ENCODE assay signal across 19 cellular contexts in the genomic region with DNA sequence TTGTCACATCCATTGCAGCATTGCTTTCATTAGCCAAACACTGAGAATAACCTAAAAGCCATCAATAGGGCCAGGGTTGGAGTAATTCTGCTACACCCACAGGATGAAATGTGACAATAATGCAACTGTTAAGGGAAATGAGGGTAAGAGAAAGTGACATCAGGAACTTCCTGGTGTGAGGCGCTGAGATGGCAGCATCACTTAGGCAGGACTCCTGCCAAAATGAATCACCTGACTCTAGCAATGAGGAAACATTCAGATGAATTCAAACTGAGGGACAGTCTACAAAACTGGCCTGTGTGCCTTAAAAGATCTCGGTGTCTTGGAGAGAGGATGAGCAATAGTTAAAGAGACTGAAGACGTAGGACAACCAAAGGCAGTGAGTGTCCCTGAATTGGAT.
DNase-seq lines count a peak whose midpoint lies in the region; ATAC-seq, FAIRE-seq and TF ChIP-seq lines count a peak whose summit lies in the region.
"Had no signal": no experiment of that assay in that cellular context is flagged by ENCODE, and none has a peak within 500 bp of the region (broad histone marks: within the 10 kb centered on the region; RNA-seq: fewer than 3 reads in every experiment).

No MANE protein-coding gene starts in this region.

- no peak overlapping the region for H3K9ac ChIP-seq in HCT116 (ENCODE audit: low read length)
- H3K9ac ChIP-seq: KMS-11, parathyroid adenoma had no signal

- TF ChIP-seq POLR2A in HCT116 (IDR thresholded peaks at IDR 0.05; ENCODE audit: borderline replicate concordance, extremely low read depth, insufficient read depth, insufficient read length) = no peak

- POLR2A ChIA-PET in HCT116 (lab: Charles Lee) = no interaction called here

- H3K9me2 ChIP-seq in HCT116 (ENCODE audit: insufficient read depth) = no peaks in the 10 kb centered on the region

- H3K79me2 ChIP-seq in HCT116 (ENCODE audit: insufficient read depth, low read length) = no peaks in the 10 kb centered on the region
- H3K79me2 ChIP-seq: parathyroid adenoma had no signal

- H3K36me3 ChIP-seq in HCT116 (ENCODE audit: control insufficient read depth in 1 of 2, insufficient read depth in 2 of 2, low read length in 2 of 2) = no peaks in the 10 kb centered on the region
- no peaks in the 10 kb centered on the region for H3K36me3 ChIP-seq in bronchial epithelial cell (ENCODE audit: control insufficient read depth, insufficient read depth, low read length)
- H3K36me3 ChIP-seq in mucosa of descending colon (ENCODE audit: low read depth) = no peaks in the 10 kb centered on the region
- H3K36me3 ChIP-seq: esophagus muscularis mucosa, left ventricle myocardium inferior had no signal

- H3K9me3 ChIP-seq in HCT116 (ENCODE audit: control insufficient read depth in 1 of 2, insufficient read depth in 1 of 2, low read depth in 1 of 2, low read length in 2 of 2) (no peaks in the 10 kb centered on the region), mucosa of descending colon (no peaks in the 10 kb centered on the region)
- H3K9me3 ChIP-seq: esophagus muscularis mucosa, left ventricle myocardium inferior had no signal

- FAIRE-seq in bronchial epithelial cell (lab: Jason Lieb, UNC) = peak; percentile 84
- FAIRE-seq: astrocyte, D721Med had no signal

- H3K4me1 ChIP-seq in HCT116 (ENCODE audit: control insufficient read depth in 1 of 2, insufficient read depth in 2 of 2, low read length in 2 of 2) (peaks cover 0 to 20% of the 10 kb centered on the region in 2 experiments; a peak in 2 of 4 replicates), mucosa of descending colon (ENCODE audit: low read depth) (no peaks in the 10 kb centered on the region)
- H3K4me1 ChIP-seq: esophagus muscularis mucosa, left ventricle myocardium inferior, parathyroid adenoma had no signal

- TF ChIP-seq CTCF in AG10803 (conservative IDR thresholded peaks at IDR 0.05; ENCODE audit: low read length) = no peak
- no peak for TF ChIP-seq CTCF in HCT116 (IDR thresholded peaks at IDR 0.05 in 2 of 3, conservative IDR thresholded peaks at IDR 0.05 in 1 of 3; ENCODE audit: borderline replicate concordance in 1 of 3, insufficient read depth in 1 of 3, low read depth in 2 of 3, low read length in 2 of 3)
- TF ChIP-seq CTCF in bronchial epithelial cell (IDR thresholded peaks at IDR 0.05; ENCODE audit: insufficient read depth, low read length, severe bottlenecking) = no peak
- no peak for TF ChIP-seq CTCF in mucosa of descending colon (IDR thresholded peaks at IDR 0.05)

- in situ Hi-C loops in KBM-7 (cut with MboI; ENCODE audit: low pct_unique_long_range_greater_than_20kb, low sequenced_read_pairs) = no loop called here

- RAD21 ChIA-PET in HCT116 (lab: Charles Lee; ENCODE audit: low non-redundant PET in 1 of 2, low total read pairs in 2 of 2, uncharacterized antibody in 2 of 2, unreplicated experiment in 2 of 2) = no interaction called here

- H3K4me2 ChIP-seq in HCT116 (ENCODE audit: low read length) = peak overlapping the region; percentile 33
- H3K4me2 ChIP-seq: KMS-11 had no signal

- no peak overlapping the region for H3K27ac ChIP-seq in HCT116 (ENCODE audit: low read depth, low read length)
- H3K27ac ChIP-seq: esophagus muscularis mucosa, KMS-11, left ventricle myocardium inferior, parathyroid adenoma had no signal

- peak overlapping the region; percentile 79 for H2AFZ ChIP-seq in HCT116 (ENCODE audit: low read depth, low read length, poor library complexity, severe bottlenecking)
- H2AFZ ChIP-seq: parathyroid adenoma had no signal

- CTCF ChIA-PET in HCT116 (lab: Charles Lee) = no interaction called here

- H4K20me1 ChIP-seq in HCT116 (ENCODE audit: insufficient read depth) = no peaks in the 10 kb centered on the region

- intact Hi-C loops in HCT116 (cut with micrococcal nuclease) (no loop called here), mucosa of descending colon (cut with DNase I, micrococcal nuclease) (no loop called here)

- no peak; the same call in 1 of the 2 replicates for ATAC-seq in HCT116
- peak; percentile 96 for ATAC-seq in mucosa of descending colon
- no peak for ATAC-seq in GM19328 (IDR thresholded peaks at IDR 0.05; ENCODE audit: unreplicated experiment)
- ATAC-seq: activated CD8-positive, alpha-beta memory T cell treated with anti-CD3 and anti-CD28 coated beads, Interleukin-2, amount 10 ng/mL, durations not matched to agents 7 days and 5 days had no signal

- 0 out of 2 replicates have a peak, but pooled peaks have one; percentile 8 for TF ChIP-seq RAD21 in HCT116 (IDR thresholded peaks at IDR 0.05; ENCODE audit: low read depth)

- DNase-seq in AG10803 (ENCODE audit: low read depth) (peak; percentile 31), HCT116 (ENCODE audit: low read depth, low spot score) (no peak), bronchial epithelial cell (ENCODE audit: low read depth) (peak; percentile 42), mucosa of descending colon (peak in 1 of 3 donors; percentile 72), KBM-7 (no peak), NCI-H226 (no peak), NCI-H510A treated with DMSO at 0.1 percent for 48 hours (lab: John Stamatoyannopoulos, UW) (no peak)
- DNase-seq: activated CD8-positive, alpha-beta memory T cell treated with anti-CD3 and anti-CD28 coated beads, Interleukin-2, amount 10 ng/mL, durations not matched to agents 7 days and 5 days; activated gamma-delta T cell; AML-193; left ventricle myocardium inferior; NCI-H187; stimulated activated CD4-positive, alpha-beta T cell treated with anti-CD3 and anti-CD28 coated beads, Interleukin-12 subunit alpha, Interleukin-12 subunit beta, amount 100 ng/mL, for 4 hours had no signal

- H3K4me3 ChIP-seq in AG10803 (ENCODE audit: low read length) = no peak overlapping the region
- H3K4me3 ChIP-seq in HCT116 (replicated peaks in 1 of 2; ENCODE audit: low read depth in 1 of 2, low read length in 2 of 2) = no peak overlapping the region
- no peak overlapping the region for H3K4me3 ChIP-seq in bronchial epithelial cell (ENCODE audit: low read depth, low read length)
- H3K4me3 ChIP-seq in mucosa of descending colon = no peak overlapping the region
- H3K4me3 ChIP-seq: esophagus muscularis mucosa, left ventricle myocardium inferior had no signal

- BruUV-seq in HCT116 (replicated peaks; lab: Mats Ljungman, UMichigan) = no TSS peak

- H3K27me3 ChIP-seq in HCT116 (ENCODE audit: insufficient read depth, low read length) (no peaks in the 10 kb centered on the region), bronchial epithelial cell (ENCODE audit: control insufficient read depth, insufficient read depth, low read length) (no peaks in the 10 kb centered on the region)
- H3K27me3 ChIP-seq: esophagus muscularis mucosa had no signal

TF ChIP-seq in HCT116, 20 proteins besides CTCF, POLR2A, EP300 and RAD21 (continues in another document):
- TF ChIP-seq POLR2AphosphoS5 (IDR thresholded peaks at IDR 0.05; ENCODE audit: low read depth, low read length) (no peak), CBX3 (IDR thresholded peaks at IDR 0.05; ENCODE audit: low read depth) (0 out of 2 replicates have a peak, but pooled peaks have one; percentile 40), SP1 (IDR thresholded peaks at IDR 0.05; ENCODE audit: low read depth) (peak; percentile 38; the same call in 1 of the 2 replicates), FOSL1 (IDR thresholded peaks at IDR 0.05; ENCODE audit: low read depth) (0 out of 2 replicates have a peak, but pooled peaks have one; percentile 12), ZNF274 (IDR thresholded peaks at IDR 0.05; ENCODE audit: low read depth, low read length) (no peak), SRF (IDR thresholded peaks at IDR 0.05; ENCODE audit: low read depth) (no peak), ZFX (IDR thresholded peaks at IDR 0.05) (no peak), YY1 (IDR thresholded peaks at IDR 0.05; ENCODE audit: extremely low read depth, insufficient replicate concordance, low read depth, low read length) (no peak), ELF1 (IDR thresholded peaks at IDR 0.05; ENCODE audit: borderline replicate concordance, low read depth) (peak; percentile 32; the same call in 1 of the 2 replicates)
- TF ChIP-seq, protein P1, sequence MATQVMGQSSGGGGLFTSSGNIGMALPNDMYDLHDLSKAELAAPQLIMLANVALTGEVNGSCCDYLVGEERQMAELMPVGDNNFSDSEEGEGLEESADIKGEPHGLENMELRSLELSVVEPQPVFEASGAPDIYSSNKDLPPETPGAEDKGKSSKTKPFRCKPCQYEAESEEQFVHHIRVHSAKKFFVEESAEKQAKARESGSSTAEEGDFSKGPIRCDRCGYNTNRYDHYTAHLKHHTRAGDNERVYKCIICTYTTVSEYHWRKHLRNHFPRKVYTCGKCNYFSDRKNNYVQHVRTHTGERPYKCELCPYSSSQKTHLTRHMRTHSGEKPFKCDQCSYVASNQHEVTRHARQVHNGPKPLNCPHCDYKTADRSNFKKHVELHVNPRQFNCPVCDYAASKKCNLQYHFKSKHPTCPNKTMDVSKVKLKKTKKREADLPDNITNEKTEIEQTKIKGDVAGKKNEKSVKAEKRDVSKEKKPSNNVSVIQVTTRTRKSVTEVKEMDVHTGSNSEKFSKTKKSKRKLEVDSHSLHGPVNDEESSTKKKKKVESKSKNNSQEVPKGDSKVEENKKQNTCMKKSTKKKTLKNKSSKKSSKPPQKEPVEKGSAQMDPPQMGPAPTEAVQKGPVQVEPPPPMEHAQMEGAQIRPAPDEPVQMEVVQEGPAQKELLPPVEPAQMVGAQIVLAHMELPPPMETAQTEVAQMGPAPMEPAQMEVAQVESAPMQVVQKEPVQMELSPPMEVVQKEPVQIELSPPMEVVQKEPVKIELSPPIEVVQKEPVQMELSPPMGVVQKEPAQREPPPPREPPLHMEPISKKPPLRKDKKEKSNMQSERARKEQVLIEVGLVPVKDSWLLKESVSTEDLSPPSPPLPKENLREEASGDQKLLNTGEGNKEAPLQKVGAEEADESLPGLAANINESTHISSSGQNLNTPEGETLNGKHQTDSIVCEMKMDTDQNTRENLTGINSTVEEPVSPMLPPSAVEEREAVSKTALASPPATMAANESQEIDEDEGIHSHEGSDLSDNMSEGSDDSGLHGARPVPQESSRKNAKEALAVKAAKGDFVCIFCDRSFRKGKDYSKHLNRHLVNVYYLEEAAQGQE (IDR thresholded peaks at IDR 0.05; ENCODE audit: low read depth) = no peak
- TF ChIP-seq, protein P2, sequence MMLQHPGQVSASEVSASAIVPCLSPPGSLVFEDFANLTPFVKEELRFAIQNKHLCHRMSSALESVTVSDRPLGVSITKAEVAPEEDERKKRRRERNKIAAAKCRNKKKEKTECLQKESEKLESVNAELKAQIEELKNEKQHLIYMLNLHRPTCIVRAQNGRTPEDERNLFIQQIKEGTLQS (IDR thresholded peaks at IDR 0.05) = no peak
- TF ChIP-seq, protein P3, sequence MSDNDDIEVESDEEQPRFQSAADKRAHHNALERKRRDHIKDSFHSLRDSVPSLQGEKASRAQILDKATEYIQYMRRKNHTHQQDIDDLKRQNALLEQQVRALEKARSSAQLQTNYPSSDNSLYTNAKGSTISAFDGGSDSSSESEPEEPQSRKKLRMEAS (IDR thresholded peaks at IDR 0.05) = no peak

Comparison
In these comparisons a context has a peak if more than half of its experiments do, and no peak if none do; other contexts are left out.
1. DNase-seq: peak in AG10803 (single experiment) and bronchial epithelial cell (single experiment); none in HCT116 (single experiment), KBM-7 (single experiment), NCI-H226 (single experiment) and NCI-H510A treated with DMSO at 0.1 percent for 48 hours (single experiment).